ENCODE assay signal across 1 cellular context in the genomic region with DNA sequence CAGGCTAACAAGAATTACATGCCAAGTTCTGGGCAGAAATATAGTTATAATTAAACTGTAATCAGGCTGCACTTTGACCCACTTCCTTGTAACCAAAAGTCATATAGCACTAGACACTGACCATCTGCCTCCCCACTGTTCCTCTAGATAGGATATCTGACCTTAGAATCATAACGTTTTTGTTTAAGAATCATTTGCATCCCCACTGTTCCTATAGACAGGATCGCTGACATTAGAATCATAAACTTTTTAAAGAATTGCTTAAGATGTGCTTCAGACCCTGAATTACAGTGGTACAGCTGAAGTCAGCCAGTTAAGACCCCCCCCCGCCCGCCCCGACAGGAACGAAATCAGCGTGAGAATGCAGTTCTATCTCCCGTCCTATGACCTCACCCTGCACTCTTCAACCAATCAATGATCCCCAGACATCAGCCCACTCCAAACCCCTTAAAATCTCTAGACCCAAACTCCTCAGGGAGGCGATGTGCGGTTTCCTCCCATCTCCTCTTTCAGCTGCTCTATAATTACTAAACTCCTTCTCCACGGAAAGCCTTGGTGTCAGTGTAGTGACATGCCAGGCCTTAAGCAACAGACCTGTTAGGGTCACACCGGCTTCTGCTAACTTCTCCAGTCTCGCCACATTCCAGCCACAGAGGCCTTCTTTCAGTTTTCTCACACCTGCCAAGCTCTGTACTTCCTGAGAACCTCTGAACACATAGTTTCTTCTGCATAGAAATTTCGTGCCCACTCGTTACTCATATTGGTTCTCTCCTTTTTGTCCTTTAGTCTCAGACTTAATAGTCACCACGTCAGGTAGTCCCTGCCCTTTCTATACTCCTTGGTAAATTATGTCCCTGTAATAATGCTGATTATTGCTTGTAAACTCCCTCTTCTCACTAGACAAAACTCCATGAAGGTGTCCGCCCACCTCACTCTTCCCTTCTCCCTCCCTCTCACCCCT.
TF ChIP-seq lines count a peak whose summit lies in the region.

No MANE protein-coding gene starts in this region.

TF ChIP-seq in K562, 482 proteins besides CTCF, POLR2A, EP300 and RAD21 (continued from another document):
- TF ChIP-seq, protein P1, sequence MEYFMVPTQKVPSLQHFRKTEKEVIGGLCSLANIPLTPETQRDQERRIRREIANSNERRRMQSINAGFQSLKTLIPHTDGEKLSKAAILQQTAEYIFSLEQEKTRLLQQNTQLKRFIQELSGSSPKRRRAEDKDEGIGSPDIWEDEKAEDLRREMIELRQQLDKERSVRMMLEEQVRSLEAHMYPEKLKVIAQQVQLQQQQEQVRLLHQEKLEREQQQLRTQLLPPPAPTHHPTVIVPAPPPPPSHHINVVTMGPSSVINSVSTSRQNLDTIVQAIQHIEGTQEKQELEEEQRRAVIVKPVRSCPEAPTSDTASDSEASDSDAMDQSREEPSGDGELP (CRISPR knock-in tag; IDR thresholded peaks at IDR 0.05; ENCODE audit: borderline replicate concordance) = peak; percentile 73
- TF ChIP-seq SMAD4 (CRISPR knock-in tag; conservative IDR thresholded peaks at IDR 0.05) (peak; percentile 61), HDGF (IDR thresholded peaks at IDR 0.05) (0 out of 2 replicates have a peak, but pooled peaks have one; percentile 31), RCOR1 (IDR thresholded peaks at IDR 0.05; ENCODE audit: borderline replicate concordance in 1 of 2, low read depth in 2 of 2, low read length in 2 of 2) (peak in 1 of 2 experiments; percentile 93; a peak in 3 of 4 replicates), DPF2 (IDR thresholded peaks at IDR 0.05) (peak; percentile 72), ETV5 (CRISPR knock-in tag; IDR thresholded peaks at IDR 0.05; ENCODE audit: low read depth) (peak; percentile 67; the same call in 1 of the 2 replicates), HSF4 (CRISPR knock-in tag; IDR thresholded peaks at IDR 0.05; ENCODE audit: borderline replicate concordance) (no peak), ZFP30 (CRISPR knock-in tag; IDR thresholded peaks at IDR 0.05; ENCODE audit: borderline replicate concordance) (no peak), MAZ (CRISPR knock-in tag; conservative IDR thresholded peaks at IDR 0.05 in 1 of 2, IDR thresholded peaks at IDR 0.05 in 1 of 2) (peak in 1 of 2 experiments; percentile 36; a peak in 3 of 4 replicates), FOSL1 (tag; conservative IDR thresholded peaks at IDR 0.05) (peak; percentile 47), FOXA3 (CRISPR knock-in tag; conservative IDR thresholded peaks at IDR 0.05 in 1 of 2, IDR thresholded peaks at IDR 0.05 in 1 of 2) (no peak), MECOM (CRISPR knock-in tag; IDR thresholded peaks at IDR 0.05) (no peak), ELF1 (tag; IDR thresholded peaks at IDR 0.05) (no peak), HNRNPUL1 (IDR thresholded peaks at IDR 0.05; ENCODE audit: low read length) (no peak), SUPT5H (IDR thresholded peaks at IDR 0.05) (peak; percentile 62), MBD1 (CRISPR knock-in tag; IDR thresholded peaks at IDR 0.05) (0 out of 2 replicates have a peak, but pooled peaks have one; percentile 53), HMGXB4 (CRISPR knock-in tag; IDR thresholded peaks at IDR 0.05) (no peak), NFATC3 (IDR thresholded peaks at IDR 0.05) (0 out of 2 replicates have a peak, but pooled peaks have one; percentile 19), MYNN (IDR thresholded peaks at IDR 0.05) (peak; percentile 28; the same call in 1 of the 2 replicates), MYNN (CRISPR knock-in tag; IDR thresholded peaks at IDR 0.05) (no peak), CBX5 (IDR thresholded peaks at IDR 0.05; ENCODE audit: borderline replicate concordance, low read depth) (no peak), CEBPG (CRISPR knock-in tag; IDR thresholded peaks at IDR 0.05) (no peak), CEBPG (tag; conservative IDR thresholded peaks at IDR 0.05 in 1 of 2, IDR thresholded peaks at IDR 0.05 in 1 of 2) (peak; percentile 52 to 75; a peak in 2 of 4 replicates), ELF2 (CRISPR knock-in tag; IDR thresholded peaks at IDR 0.05) (0 out of 2 replicates have a peak, but pooled peaks have one; percentile 16), ZNF584 (CRISPR knock-in tag; IDR thresholded peaks at IDR 0.05; ENCODE audit: low read depth) (peak; percentile 21; the same call in 1 of the 2 replicates), E2F8 (IDR thresholded peaks at IDR 0.05; ENCODE audit: low read depth, partially characterized antibody) (peak; percentile 18), ETV1 (tag; conservative IDR thresholded peaks at IDR 0.05; ENCODE audit: low read depth) (0 out of 2 replicates have a peak, but pooled peaks have one; percentile 7), KLF16 (IDR thresholded peaks at IDR 0.05) (no peak), ARID1B (IDR thresholded peaks at IDR 0.05) (peak; percentile 74)
- TF ChIP-seq, protein P2, sequence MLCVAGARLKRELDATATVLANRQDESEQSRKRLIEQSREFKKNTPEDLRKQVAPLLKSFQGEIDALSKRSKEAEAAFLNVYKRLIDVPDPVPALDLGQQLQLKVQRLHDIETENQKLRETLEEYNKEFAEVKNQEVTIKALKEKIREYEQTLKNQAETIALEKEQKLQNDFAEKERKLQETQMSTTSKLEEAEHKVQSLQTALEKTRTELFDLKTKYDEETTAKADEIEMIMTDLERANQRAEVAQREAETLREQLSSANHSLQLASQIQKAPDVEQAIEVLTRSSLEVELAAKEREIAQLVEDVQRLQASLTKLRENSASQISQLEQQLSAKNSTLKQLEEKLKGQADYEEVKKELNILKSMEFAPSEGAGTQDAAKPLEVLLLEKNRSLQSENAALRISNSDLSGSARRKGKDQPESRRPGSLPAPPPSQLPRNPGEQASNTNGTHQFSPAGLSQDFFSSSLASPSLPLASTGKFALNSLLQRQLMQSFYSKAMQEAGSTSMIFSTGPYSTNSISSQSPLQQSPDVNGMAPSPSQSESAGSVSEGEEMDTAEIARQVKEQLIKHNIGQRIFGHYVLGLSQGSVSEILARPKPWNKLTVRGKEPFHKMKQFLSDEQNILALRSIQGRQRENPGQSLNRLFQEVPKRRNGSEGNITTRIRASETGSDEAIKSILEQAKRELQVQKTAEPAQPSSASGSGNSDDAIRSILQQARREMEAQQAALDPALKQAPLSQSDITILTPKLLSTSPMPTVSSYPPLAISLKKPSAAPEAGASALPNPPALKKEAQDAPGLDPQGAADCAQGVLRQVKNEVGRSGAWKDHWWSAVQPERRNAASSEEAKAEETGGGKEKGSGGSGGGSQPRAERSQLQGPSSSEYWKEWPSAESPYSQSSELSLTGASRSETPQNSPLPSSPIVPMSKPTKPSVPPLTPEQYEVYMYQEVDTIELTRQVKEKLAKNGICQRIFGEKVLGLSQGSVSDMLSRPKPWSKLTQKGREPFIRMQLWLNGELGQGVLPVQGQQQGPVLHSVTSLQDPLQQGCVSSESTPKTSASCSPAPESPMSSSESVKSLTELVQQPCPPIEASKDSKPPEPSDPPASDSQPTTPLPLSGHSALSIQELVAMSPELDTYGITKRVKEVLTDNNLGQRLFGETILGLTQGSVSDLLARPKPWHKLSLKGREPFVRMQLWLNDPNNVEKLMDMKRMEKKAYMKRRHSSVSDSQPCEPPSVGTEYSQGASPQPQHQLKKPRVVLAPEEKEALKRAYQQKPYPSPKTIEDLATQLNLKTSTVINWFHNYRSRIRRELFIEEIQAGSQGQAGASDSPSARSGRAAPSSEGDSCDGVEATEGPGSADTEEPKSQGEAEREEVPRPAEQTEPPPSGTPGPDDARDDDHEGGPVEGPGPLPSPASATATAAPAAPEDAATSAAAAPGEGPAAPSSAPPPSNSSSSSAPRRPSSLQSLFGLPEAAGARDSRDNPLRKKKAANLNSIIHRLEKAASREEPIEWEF (CRISPR knock-in tag; IDR thresholded peaks at IDR 0.05) = 0 out of 2 replicates have a peak, but pooled peaks have one; percentile 18
